Comparison of ENCODE assay signal across 1 cellular context in the genomic region with DNA sequence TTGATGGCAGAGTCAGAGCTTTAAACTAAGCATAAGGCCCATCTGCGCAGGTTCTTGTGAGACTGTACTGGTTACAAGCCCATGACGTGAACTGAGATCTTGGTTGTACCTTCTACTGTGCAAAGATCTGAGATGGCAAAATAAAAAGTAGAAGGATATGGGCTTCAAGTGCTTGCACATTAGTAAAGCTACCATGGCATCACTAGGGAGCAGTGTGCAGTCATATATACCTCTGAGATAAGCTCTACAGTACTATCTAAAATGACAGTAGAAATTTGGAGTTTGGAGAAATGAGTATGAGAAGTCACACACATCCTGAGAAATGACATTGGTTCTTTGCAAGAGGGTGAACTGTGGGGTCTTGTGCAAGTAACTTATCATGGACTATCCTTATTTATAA.
TF ChIP-seq lines count a peak whose summit lies in the region.

No MANE protein-coding gene starts in this region.

TF ChIP-seq in HepG2, 621 proteins besides CTCF, POLR2A, EP300 and RAD21 (continued from another document):
- no peak for TF ChIP-seq ZMYM4 (CRISPR knock-in tag; IDR thresholded peaks at IDR 0.05)
- no peak for TF ChIP-seq PCBP1 (IDR thresholded peaks at IDR 0.05; ENCODE audit: borderline replicate concordance, low read depth, low read length)
- no peak for TF ChIP-seq MED1 (CRISPR knock-in tag; IDR thresholded peaks at IDR 0.05)
- no peak for TF ChIP-seq KLF13 (CRISPR knock-in tag; IDR thresholded peaks at IDR 0.05)
- TF ChIP-seq, protein P1, sequence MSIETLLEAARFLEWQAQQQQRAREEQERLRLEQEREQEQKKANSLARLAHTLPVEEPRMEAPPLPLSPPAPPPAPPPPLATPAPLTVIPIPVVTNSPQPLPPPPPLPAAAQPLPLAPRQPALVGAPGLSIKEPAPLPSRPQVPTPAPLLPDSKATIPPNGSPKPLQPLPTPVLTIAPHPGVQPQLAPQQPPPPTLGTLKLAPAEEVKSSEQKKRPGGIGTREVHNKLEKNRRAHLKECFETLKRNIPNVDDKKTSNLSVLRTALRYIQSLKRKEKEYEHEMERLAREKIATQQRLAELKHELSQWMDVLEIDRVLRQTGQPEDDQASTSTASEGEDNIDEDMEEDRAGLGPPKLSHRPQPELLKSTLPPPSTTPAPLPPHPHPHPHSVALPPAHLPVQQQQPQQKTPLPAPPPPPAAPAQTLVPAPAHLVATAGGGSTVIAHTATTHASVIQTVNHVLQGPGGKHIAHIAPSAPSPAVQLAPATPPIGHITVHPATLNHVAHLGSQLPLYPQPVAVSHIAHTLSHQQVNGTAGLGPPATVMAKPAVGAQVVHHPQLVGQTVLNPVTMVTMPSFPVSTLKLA (IDR thresholded peaks at IDR 0.05) = no peak
